Comparison of ENCODE assay signal across 1 cellular context in the genomic region with DNA sequence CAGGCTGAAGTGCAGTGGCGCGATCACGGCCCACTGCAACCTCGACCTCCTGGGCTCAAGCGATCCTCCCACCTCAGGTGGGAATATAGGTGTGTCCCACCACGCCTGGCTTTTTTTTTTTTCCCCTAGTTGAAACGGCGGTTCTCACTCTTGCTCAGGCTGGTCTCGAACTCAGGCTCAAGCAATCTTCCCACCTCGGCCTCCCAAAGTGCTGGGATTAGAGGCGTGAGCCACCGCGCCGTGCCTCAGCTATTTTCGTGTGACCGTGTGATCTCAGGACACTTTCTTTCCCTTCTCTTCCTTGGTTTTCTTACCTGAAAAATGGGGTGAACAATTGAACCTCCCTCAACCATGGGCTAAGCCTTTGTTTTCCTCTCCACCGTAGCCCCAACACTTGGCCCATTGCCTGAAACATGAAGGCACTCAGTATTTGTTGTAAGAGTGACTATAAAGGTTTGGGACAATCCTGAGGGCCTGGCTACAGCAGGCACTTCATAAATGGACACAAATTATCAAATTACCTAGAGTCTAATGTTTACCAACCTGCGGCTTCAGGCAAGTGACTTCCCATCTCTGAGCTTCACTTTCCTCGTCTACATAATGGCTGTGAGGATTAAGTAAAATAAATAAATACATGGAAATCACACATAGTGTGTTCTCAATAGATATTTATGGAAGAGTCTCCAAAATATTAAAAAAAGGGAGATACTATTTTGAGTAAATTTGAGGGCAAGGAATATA.
TF ChIP-seq lines count a peak whose summit lies in the region.

No MANE protein-coding gene starts in this region.

TF ChIP-seq in HepG2, 621 proteins besides CTCF, POLR2A, EP300 and RAD21 (continues in another document):
- TF ChIP-seq HHEX (CRISPR knock-in tag; IDR thresholded peaks at IDR 0.05): no peak
- no peak for TF ChIP-seq ATF7 (IDR thresholded peaks at IDR 0.05)
- peak; percentile 64; the same call in 1 of the 2 replicates for TF ChIP-seq ATF7 (CRISPR knock-in tag; IDR thresholded peaks at IDR 0.05)
- TF ChIP-seq SIN3B (IDR thresholded peaks at IDR 0.05; ENCODE audit: low read length): peak; percentile 5; the same call in 1 of the 2 replicates
- TF ChIP-seq, protein P1, sequence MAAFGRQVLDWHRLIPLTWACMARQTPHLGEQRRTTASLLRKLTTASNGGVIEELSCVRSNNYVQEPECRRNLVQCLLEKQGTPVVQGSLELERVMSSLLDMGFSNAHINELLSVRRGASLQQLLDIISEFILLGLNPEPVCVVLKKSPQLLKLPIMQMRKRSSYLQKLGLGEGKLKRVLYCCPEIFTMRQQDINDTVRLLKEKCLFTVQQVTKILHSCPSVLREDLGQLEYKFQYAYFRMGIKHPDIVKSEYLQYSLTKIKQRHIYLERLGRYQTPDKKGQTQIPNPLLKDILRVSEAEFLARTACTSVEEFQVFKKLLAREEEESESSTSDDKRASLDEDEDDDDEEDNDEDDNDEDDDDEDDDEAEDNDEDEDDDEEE (CRISPR knock-in tag; IDR thresholded peaks at IDR 0.05): no peak
- TF ChIP-seq ARNTL (CRISPR knock-in tag; IDR thresholded peaks at IDR 0.05): 0 out of 2 replicates have a peak, but pooled peaks have one; percentile 16
- peak; percentile 87; the same call in 1 of the 2 replicates for TF ChIP-seq ZMYM2 (CRISPR knock-in tag; IDR thresholded peaks at IDR 0.05)
- no peak for TF ChIP-seq CENPX (CRISPR knock-in tag; IDR thresholded peaks at IDR 0.05)
- TF ChIP-seq HOXA3 (CRISPR knock-in tag; IDR thresholded peaks at IDR 0.05): no peak
- TF ChIP-seq, protein P2, sequence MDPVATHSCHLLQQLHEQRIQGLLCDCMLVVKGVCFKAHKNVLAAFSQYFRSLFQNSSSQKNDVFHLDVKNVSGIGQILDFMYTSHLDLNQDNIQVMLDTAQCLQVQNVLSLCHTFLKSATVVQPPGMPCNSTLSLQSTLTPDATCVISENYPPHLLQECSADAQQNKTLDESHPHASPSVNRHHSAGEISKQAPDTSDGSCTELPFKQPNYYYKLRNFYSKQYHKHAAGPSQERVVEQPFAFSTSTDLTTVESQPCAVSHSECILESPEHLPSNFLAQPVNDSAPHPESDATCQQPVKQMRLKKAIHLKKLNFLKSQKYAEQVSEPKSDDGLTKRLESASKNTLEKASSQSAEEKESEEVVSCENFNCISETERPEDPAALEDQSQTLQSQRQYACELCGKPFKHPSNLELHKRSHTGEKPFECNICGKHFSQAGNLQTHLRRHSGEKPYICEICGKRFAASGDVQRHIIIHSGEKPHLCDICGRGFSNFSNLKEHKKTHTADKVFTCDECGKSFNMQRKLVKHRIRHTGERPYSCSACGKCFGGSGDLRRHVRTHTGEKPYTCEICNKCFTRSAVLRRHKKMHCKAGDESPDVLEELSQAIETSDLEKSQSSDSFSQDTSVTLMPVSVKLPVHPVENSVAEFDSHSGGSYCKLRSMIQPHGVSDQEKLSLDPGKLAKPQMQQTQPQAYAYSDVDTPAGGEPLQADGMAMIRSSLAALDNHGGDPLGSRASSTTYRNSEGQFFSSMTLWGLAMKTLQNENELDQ (CRISPR knock-in tag; IDR thresholded peaks at IDR 0.05; ENCODE audit: borderline replicate concordance): peak; percentile 25; the same call in 1 of the 2 replicates
- peak; percentile 64; the same call in 1 of the 2 replicates for TF ChIP-seq NFIC (IDR thresholded peaks at IDR 0.05; ENCODE audit: low read length)
- TF ChIP-seq, protein P3, sequence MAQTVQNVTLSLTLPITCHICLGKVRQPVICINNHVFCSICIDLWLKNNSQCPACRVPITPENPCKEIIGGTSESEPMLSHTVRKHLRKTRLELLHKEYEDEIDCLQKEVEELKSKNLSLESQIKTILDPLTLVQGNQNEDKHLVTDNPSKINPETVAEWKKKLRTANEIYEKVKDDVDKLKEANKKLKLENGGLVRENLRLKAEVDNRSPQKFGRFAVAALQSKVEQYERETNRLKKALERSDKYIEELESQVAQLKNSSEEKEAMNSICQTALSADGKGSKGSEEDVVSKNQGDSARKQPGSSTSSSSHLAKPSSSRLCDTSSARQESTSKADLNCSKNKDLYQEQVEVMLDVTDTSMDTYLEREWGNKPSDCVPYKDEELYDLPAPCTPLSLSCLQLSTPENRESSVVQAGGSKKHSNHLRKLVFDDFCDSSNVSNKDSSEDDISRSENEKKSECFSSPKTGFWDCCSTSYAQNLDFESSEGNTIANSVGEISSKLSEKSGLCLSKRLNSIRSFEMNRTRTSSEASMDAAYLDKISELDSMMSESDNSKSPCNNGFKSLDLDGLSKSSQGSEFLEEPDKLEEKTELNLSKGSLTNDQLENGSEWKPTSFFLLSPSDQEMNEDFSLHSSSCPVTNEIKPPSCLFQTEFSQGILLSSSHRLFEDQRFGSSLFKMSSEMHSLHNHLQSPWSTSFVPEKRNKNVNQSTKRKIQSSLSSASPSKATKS (CRISPR knock-in tag; IDR thresholded peaks at IDR 0.05): no peak
- TF ChIP-seq ZNF709 (CRISPR knock-in tag; IDR thresholded peaks at IDR 0.05): 0 out of 2 replicates have a peak, but pooled peaks have one; percentile 9
- TF ChIP-seq NFYC (CRISPR knock-in tag; IDR thresholded peaks at IDR 0.05): peak; percentile 38; the same call in 1 of the 2 replicates
- TF ChIP-seq, protein P4, sequence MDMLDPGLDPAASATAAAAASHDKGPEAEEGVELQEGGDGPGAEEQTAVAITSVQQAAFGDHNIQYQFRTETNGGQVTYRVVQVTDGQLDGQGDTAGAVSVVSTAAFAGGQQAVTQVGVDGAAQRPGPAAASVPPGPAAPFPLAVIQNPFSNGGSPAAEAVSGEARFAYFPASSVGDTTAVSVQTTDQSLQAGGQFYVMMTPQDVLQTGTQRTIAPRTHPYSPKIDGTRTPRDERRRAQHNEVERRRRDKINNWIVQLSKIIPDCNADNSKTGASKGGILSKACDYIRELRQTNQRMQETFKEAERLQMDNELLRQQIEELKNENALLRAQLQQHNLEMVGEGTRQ (IDR thresholded peaks at IDR 0.05; ENCODE audit: low read depth, low read length): no peak
- TF ChIP-seq, protein P4 (CRISPR knock-in tag; IDR thresholded peaks at IDR 0.05; ENCODE audit: borderline replicate concordance): 0 out of 2 replicates have a peak, but pooled peaks have one; percentile 46
- peak; percentile 23; the same call in 1 of the 2 replicates for TF ChIP-seq ZNF678 (CRISPR knock-in tag; IDR thresholded peaks at IDR 0.05)
- no peak for TF ChIP-seq CBX1 (IDR thresholded peaks at IDR 0.05; ENCODE audit: low read depth)
- TF ChIP-seq ZFP41 (CRISPR knock-in tag; IDR thresholded peaks at IDR 0.05; ENCODE audit: borderline replicate concordance): 0 out of 2 replicates have a peak, but pooled peaks have one; percentile 12
- TF ChIP-seq FOSL2 (CRISPR knock-in tag; IDR thresholded peaks at IDR 0.05): peak; percentile 2; the same call in 1 of the 2 replicates
- TF ChIP-seq, protein P5, sequence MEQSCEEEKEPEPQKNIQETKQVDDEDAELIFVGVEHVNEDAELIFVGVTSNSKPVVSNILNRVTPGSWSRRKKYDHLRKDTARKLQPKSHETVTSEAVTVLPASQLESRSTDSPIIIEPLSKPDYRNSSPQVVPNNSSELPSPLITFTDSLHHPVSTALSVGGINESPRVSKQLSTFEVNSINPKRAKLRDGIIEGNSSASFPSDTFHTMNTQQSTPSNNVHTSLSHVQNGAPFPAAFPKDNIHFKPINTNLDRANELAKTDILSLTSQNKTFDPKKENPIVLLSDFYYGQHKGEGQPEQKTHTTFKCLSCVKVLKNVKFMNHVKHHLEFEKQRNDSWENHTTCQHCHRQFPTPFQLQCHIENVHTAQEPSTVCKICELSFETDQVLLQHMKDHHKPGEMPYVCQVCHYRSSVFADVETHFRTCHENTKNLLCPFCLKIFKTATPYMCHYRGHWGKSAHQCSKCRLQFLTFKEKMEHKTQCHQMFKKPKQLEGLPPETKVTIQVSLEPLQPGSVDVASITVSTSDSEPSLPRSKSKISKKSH (CRISPR knock-in tag; IDR thresholded peaks at IDR 0.05; ENCODE audit: borderline replicate concordance): peak; percentile 82; the same call in 1 of the 2 replicates
- TF ChIP-seq, protein P6, sequence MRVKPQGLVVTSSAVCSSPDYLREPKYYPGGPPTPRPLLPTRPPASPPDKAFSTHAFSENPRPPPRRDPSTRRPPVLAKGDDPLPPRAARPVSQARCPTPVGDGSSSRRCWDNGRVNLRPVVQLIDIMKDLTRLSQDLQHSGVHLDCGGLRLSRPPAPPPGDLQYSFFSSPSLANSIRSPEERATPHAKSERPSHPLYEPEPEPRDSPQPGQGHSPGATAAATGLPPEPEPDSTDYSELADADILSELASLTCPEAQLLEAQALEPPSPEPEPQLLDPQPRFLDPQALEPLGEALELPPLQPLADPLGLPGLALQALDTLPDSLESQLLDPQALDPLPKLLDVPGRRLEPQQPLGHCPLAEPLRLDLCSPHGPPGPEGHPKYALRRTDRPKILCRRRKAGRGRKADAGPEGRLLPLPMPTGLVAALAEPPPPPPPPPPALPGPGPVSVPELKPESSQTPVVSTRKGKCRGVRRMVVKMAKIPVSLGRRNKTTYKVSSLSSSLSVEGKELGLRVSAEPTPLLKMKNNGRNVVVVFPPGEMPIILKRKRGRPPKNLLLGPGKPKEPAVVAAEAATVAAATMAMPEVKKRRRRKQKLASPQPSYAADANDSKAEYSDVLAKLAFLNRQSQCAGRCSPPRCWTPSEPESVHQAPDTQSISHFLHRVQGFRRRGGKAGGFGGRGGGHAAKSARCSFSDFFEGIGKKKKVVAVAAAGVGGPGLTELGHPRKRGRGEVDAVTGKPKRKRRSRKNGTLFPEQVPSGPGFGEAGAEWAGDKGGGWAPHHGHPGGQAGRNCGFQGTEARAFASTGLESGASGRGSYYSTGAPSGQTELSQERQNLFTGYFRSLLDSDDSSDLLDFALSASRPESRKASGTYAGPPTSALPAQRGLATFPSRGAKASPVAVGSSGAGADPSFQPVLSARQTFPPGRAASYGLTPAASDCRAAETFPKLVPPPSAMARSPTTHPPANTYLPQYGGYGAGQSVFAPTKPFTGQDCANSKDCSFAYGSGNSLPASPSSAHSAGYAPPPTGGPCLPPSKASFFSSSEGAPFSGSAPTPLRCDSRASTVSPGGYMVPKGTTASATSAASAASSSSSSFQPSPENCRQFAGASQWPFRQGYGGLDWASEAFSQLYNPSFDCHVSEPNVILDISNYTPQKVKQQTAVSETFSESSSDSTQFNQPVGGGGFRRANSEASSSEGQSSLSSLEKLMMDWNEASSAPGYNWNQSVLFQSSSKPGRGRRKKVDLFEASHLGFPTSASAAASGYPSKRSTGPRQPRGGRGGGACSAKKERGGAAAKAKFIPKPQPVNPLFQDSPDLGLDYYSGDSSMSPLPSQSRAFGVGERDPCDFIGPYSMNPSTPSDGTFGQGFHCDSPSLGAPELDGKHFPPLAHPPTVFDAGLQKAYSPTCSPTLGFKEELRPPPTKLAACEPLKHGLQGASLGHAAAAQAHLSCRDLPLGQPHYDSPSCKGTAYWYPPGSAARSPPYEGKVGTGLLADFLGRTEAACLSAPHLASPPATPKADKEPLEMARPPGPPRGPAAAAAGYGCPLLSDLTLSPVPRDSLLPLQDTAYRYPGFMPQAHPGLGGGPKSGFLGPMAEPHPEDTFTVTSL (CRISPR knock-in tag; IDR thresholded peaks at IDR 0.05; ENCODE audit: borderline replicate concordance): peak; percentile 17; the same call in 1 of the 2 replicates
- TF ChIP-seq ZNF792 (CRISPR knock-in tag; IDR thresholded peaks at IDR 0.05): peak; percentile 40; the same call in 1 of the 2 replicates
- TF ChIP-seq ETV5 (CRISPR knock-in tag; IDR thresholded peaks at IDR 0.05; ENCODE audit: borderline replicate concordance): no peak
- no peak; the same call in 1 of the 2 replicates for TF ChIP-seq ZNF557 (CRISPR knock-in tag; IDR thresholded peaks at IDR 0.05)
- no peak for TF ChIP-seq NR3C1 (CRISPR knock-in tag; IDR thresholded peaks at IDR 0.05)
- TF ChIP-seq MIER3 (CRISPR knock-in tag; IDR thresholded peaks at IDR 0.05; ENCODE audit: borderline replicate concordance): peak; percentile 53
- TF ChIP-seq ZNF460 (CRISPR knock-in tag; IDR thresholded peaks at IDR 0.05; ENCODE audit: borderline replicate concordance): peak; percentile 87
- TF ChIP-seq, protein P7, sequence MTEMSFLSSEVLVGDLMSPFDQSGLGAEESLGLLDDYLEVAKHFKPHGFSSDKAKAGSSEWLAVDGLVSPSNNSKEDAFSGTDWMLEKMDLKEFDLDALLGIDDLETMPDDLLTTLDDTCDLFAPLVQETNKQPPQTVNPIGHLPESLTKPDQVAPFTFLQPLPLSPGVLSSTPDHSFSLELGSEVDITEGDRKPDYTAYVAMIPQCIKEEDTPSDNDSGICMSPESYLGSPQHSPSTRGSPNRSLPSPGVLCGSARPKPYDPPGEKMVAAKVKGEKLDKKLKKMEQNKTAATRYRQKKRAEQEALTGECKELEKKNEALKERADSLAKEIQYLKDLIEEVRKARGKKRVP (CRISPR knock-in tag; IDR thresholded peaks at IDR 0.05): no peak
- TF ChIP-seq, protein P8, sequence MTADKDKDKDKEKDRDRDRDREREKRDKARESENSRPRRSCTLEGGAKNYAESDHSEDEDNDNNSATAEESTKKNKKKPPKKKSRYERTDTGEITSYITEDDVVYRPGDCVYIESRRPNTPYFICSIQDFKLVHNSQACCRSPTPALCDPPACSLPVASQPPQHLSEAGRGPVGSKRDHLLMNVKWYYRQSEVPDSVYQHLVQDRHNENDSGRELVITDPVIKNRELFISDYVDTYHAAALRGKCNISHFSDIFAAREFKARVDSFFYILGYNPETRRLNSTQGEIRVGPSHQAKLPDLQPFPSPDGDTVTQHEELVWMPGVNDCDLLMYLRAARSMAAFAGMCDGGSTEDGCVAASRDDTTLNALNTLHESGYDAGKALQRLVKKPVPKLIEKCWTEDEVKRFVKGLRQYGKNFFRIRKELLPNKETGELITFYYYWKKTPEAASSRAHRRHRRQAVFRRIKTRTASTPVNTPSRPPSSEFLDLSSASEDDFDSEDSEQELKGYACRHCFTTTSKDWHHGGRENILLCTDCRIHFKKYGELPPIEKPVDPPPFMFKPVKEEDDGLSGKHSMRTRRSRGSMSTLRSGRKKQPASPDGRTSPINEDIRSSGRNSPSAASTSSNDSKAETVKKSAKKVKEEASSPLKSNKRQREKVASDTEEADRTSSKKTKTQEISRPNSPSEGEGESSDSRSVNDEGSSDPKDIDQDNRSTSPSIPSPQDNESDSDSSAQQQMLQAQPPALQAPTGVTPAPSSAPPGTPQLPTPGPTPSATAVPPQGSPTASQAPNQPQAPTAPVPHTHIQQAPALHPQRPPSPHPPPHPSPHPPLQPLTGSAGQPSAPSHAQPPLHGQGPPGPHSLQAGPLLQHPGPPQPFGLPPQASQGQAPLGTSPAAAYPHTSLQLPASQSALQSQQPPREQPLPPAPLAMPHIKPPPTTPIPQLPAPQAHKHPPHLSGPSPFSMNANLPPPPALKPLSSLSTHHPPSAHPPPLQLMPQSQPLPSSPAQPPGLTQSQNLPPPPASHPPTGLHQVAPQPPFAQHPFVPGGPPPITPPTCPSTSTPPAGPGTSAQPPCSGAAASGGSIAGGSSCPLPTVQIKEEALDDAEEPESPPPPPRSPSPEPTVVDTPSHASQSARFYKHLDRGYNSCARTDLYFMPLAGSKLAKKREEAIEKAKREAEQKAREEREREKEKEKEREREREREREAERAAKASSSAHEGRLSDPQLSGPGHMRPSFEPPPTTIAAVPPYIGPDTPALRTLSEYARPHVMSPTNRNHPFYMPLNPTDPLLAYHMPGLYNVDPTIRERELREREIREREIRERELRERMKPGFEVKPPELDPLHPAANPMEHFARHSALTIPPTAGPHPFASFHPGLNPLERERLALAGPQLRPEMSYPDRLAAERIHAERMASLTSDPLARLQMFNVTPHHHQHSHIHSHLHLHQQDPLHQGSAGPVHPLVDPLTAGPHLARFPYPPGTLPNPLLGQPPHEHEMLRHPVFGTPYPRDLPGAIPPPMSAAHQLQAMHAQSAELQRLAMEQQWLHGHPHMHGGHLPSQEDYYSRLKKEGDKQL (CRISPR knock-in tag; IDR thresholded peaks at IDR 0.05; ENCODE audit: low read depth): 0 out of 2 replicates have a peak, but pooled peaks have one; percentile 9
